Comparison of ENCODE assay signal across 36 cellular contexts in genomic region chr2:20089715-20090464, GRCh38.
"Had no signal": no experiment of that assay in that cellular context is flagged by ENCODE, and none has a peak within 500 bp of the region (broad histone marks: within the 10 kb centered on the region; RNA-seq: fewer than 3 reads in every experiment).

No MANE protein-coding gene starts in this region.

- DNase-seq: activated B cell treated with CpG ODN at 0.5 μM for 24 hours; activated CD4-positive, alpha-beta memory T cell treated with anti-CD3 and anti-CD28 coated beads for 36 hours; activated CD4-positive, alpha-beta T cell treated with anti-CD3 and anti-CD28 coated beads for 4 hours; activated CD4-positive, alpha-beta T cell treated with anti-CD3 and anti-CD28 coated beads, Interleukin-2, amount 50 U/mL, for 1 hour; activated CD4-positive, CD25-positive, alpha-beta regulatory T cell treated with anti-CD3 and anti-CD28 coated beads, Interleukin-2, amount 50 U/mL, for 72 hours; activated CD8-positive, alpha-beta memory T cell treated with anti-CD3 and anti-CD28 coated beads, Interleukin-2, amount 50 U/mL, for 4 hours; activated gamma-delta T cell treated with Interleukin-2 at 50 U/mL for 16 hours; activated naive CD4-positive, alpha-beta T cell treated with anti-CD3 and anti-CD28 coated beads for 36 hours; activated T-cell treated with anti-CD3 and anti-CD28 coated beads for 4 hours; activated T-cell treated with anti-CD3 and anti-CD28 coated beads, Interleukin-2, amount 50 U/mL, for 4 hours; adrenal gland; body of pancreas; central memory CD4-positive, alpha-beta T cell; MM.1S; MV-4-11; NCI-H1092; NCI-H1436 treated with DMSO at 0.1 percent for 48 hours; NCI-H1694 treated with DMSO at 0.1 percent for 48 hours; NCI-H2029; NCI-H345; NCI-H526; NCI-H748 treated with DMSO at 0.1 percent for 48 hours; NK-92 treated with Interleukin-12 subunit alpha and Interleukin-12 subunit beta, amount 100 ng/mL, for 24 hours; PC-3; Peyer's patch; Right ventricle myocardium superior; RPMI8226; SW 1271; T-helper 1 cell; T-helper 2 cell; T-helper 9 cell had no signal

- H3K9me3 Mint-ChIP-seq: activated B cell treated with CpG ODN at 0.5 μM for 24 hours; activated CD4-positive, alpha-beta memory T cell treated with anti-CD3 and anti-CD28 coated beads for 36 hours; activated naive CD4-positive, alpha-beta T cell treated with anti-CD3 and anti-CD28 coated beads for 36 hours; activated naive CD4-positive, alpha-beta T cell treated with anti-CD3 and anti-CD28 coated beads, Interleukin-2, amount 50 U/mL, for 72 hours; activated T-cell treated with anti-CD3 and anti-CD28 coated beads, Interleukin-2, amount 50 U/mL, for 4 hours; activated T-helper 1 cell treated with anti-CD3 and anti-CD28 coated beads, Interleukin-12 subunit alpha, Interleukin-12 subunit beta, Interleukin-2, Interleukin-4 antibody, amounts not matched to agents 30 ng/mL and 10 ng/mL and 1 ng/mL, durations not matched to agents 14 hours and 24 hours and 36 hours had no signal

- H3K4me1 ChIP-seq: adrenal gland, Peyer's patch had no signal

- H3K4me1 Mint-ChIP-seq: activated B cell treated with CpG ODN at 0.5 μM for 24 hours had no signal

- H3K36me3 ChIP-seq: adrenal gland, Peyer's patch had no signal

- H3K4me3 Mint-ChIP-seq: activated B cell treated with CpG ODN at 0.5 μM for 24 hours; activated CD4-positive, alpha-beta memory T cell treated with anti-CD3 and anti-CD28 coated beads for 36 hours; activated naive CD4-positive, alpha-beta T cell treated with anti-CD3 and anti-CD28 coated beads for 36 hours; activated T-cell treated with anti-CD3 and anti-CD28 coated beads, Interleukin-2, amount 50 U/mL, for 4 hours; activated T-helper 1 cell treated with anti-CD3 and anti-CD28 coated beads, Interleukin-12 subunit alpha, Interleukin-12 subunit beta, Interleukin-2, Interleukin-4 antibody, amounts not matched to agents 30 ng/mL and 10 ng/mL and 1 ng/mL, durations not matched to agents 14 hours and 24 hours and 36 hours had no signal

- H3K9me3 ChIP-seq: adrenal gland, body of pancreas, Peyer's patch had no signal

- ATAC-seq: activated naive CD4-positive, alpha-beta T cell treated with anti-CD3 and anti-CD28 coated beads, Interleukin-2, amount 50 U/mL, for 72 hours; activated T-cell treated with anti-CD3 and anti-CD28 coated beads, Interleukin-2, amount 50 U/mL, for 4 hours; body of pancreas; PC-3 had no signal

- H3K4me3 ChIP-seq: adrenal gland, body of pancreas, Peyer's patch had no signal

- H3K27ac ChIP-seq: adrenal gland, body of pancreas, Peyer's patch, VCaP had no signal

- H3K27me3 ChIP-seq: adrenal gland, body of pancreas, Peyer's patch had no signal

- FAIRE-seq: astrocyte, bronchial epithelial cell had no signal

- H3K27ac Mint-ChIP-seq: activated B cell treated with CpG ODN at 0.5 μM for 24 hours; activated CD4-positive, alpha-beta memory T cell treated with anti-CD3 and anti-CD28 coated beads for 36 hours; activated naive CD4-positive, alpha-beta T cell treated with anti-CD3 and anti-CD28 coated beads for 36 hours; activated naive CD4-positive, alpha-beta T cell treated with anti-CD3 and anti-CD28 coated beads, Interleukin-2, amount 50 U/mL, for 72 hours; activated T-helper 1 cell treated with anti-CD3 and anti-CD28 coated beads, Interleukin-12 subunit alpha, Interleukin-12 subunit beta, Interleukin-2, Interleukin-4 antibody, amounts not matched to agents 30 ng/mL and 10 ng/mL and 1 ng/mL, durations not matched to agents 14 hours and 24 hours and 36 hours had no signal

- H3K36me3 Mint-ChIP-seq: activated CD4-positive, alpha-beta memory T cell treated with anti-CD3 and anti-CD28 coated beads for 36 hours; activated naive CD4-positive, alpha-beta T cell treated with anti-CD3 and anti-CD28 coated beads, Interleukin-2, amount 50 U/mL, for 72 hours had no signal
